Comparison of ENCODE assay signal across 31 cellular contexts in the genomic region with DNA sequence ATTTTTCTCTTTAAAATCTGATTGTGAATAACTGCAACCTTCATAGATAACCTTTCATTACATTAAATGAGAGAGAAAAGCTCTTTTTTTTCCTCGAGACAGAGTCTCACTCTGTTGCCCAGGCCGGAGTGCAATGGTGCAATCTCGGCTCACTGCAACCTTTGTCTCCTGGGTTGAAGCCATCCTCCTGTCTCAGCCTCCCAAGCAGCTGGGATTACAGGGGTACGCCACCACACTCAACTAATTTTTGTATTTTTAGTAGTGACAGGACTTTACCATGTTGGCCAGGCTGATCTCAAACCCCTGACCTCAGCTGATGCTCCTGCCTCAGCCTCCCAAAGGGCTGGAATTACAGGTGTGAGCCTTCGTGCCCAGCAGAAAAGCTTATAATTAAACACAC.
"Had no signal": no experiment of that assay in that cellular context is flagged by ENCODE, and none has a peak within 500 bp of the region (broad histone marks: within the 10 kb centered on the region; RNA-seq: fewer than 3 reads in every experiment).

No MANE protein-coding gene starts in this region.

- H3K27me3 ChIP-seq: MG63 had no signal

- H3K9ac ChIP-seq: KMS-11 had no signal

- H3K4me2 ChIP-seq: KMS-11 had no signal

- DNase-seq: Karpas-422, Kasumi-1, MM.1S, MV-4-11, NCI-H1048, NCI-H1092, NCI-H1105, NCI-H1105 treated with DMSO at 0.1 percent for 48 hours, NCI-H1417, NCI-H1417 treated with DMSO at 0.1 percent for 48 hours, NCI-H1436, NCI-H1436 treated with DMSO at 0.1 percent for 48 hours, NCI-H146, NCI-H1694, NCI-H1694 treated with DMSO at 0.1 percent for 48 hours, NCI-H187, NCI-H187 treated with DMSO at 0.1 percent for 48 hours, NCI-H1930, NCI-H2029, NCI-H2029 treated with DMSO at 0.1 percent for 48 hours, NCI-H2107, NCI-H2171, NCI-H2171 treated with DMSO at 0.1 percent for 48 hours, NCI-H2227 treated with DMSO at 0.1 percent for 48 hours, NCI-H226, NCI-H345, NCI-H510A, NCI-H510A treated with DMSO at 0.1 percent for 48 hours, NCI-H524 had no signal

- H3K4me3 ChIP-seq: MG63 had no signal

- H3K27ac ChIP-seq: KMS-11 had no signal

- H3K36me3 ChIP-seq: MG63 had no signal
